8 cellular contexts compared by ENCODE assay signal in genomic region chr1:17010601-17011438, GRCh38. TPM values are rescaled to one million over a fixed set of nuclear protein-coding genes. Genes with fewer than 3 reads are reported as not detected.
DNase-seq lines count a peak whose midpoint lies in the region; ATAC-seq and TF ChIP-seq lines count a peak whose summit lies in the region.

No MANE protein-coding gene starts in this region.

- peak overlapping the region; percentile 80 for H3K27ac Mint-ChIP-seq in activated CD4-positive, alpha-beta T cell treated with anti-CD3 and anti-CD28 coated beads, Interleukin-2, amount 10 ng/mL, durations not matched to agents 7 days and 5 days
- no peak overlapping the region for H3K27ac Mint-ChIP-seq in nephron

- H3K4me3 ChIP-seq in HUES6 (ENCODE audit: low read depth, low read length), result peak overlapping the region; percentile 87
- peak overlapping the region; percentile 43 to 78 (median 67) for H3K4me3 ChIP-seq in fibroblast of lung (replicated peaks in 1 of 4; ENCODE audit: control extremely low read depth in 1 of 4, insufficient read depth in 1 of 4, low read depth in 3 of 4, low read length in 4 of 4)

- CTCF ChIA-PET in activated CD4-positive, alpha-beta T cell treated with anti-CD3 and anti-CD28 coated beads, Interleukin-2, amount 10 ng/mL, durations not matched to agents 7 days and 5 days (lab: Charles Lee), result interaction anchor here (1.4 kb wide), 1 partner anchor 50 kb away, joined by 5 read pairs; no protein-coding TSS in a partner anchor

- H3K27me3 ChIP-seq in HUES6 (ENCODE audit: control insufficient read depth, insufficient read depth, low read length) (no peaks in the 10 kb centered on the region), fibroblast of lung (ENCODE audit: control insufficient read depth, insufficient read depth, low read length) (no peaks in the 10 kb centered on the region)

- H3K4me3 Mint-ChIP-seq in activated CD4-positive, alpha-beta T cell treated with anti-CD3 and anti-CD28 coated beads, Interleukin-2, amount 10 ng/mL, durations not matched to agents 7 days and 5 days, result peak overlapping the region; percentile 83
- peak overlapping the region; percentile 79 to 87 (median 82) for H3K4me3 Mint-ChIP-seq in nephron

- peaks cover 54% of the 10 kb centered on the region for H3K4me1 ChIP-seq in HUES6 (ENCODE audit: control insufficient read depth, insufficient read depth, low read length)
- H3K4me1 ChIP-seq in fibroblast of lung (ENCODE audit: control insufficient read depth, extremely low read depth, insufficient read depth, low read length), result peaks cover 4% of the 10 kb centered on the region

- H2AFZ ChIP-seq in fibroblast of lung (ENCODE audit: low read length), result peak overlapping the region; percentile 41

- peak; percentile 47 for DNase-seq in DMS53 (lab: John Stamatoyannopoulos, UW)
- DNase-seq in DMS53 treated with DMSO at 0.1 percent for 48 hours (lab: John Stamatoyannopoulos, UW; ENCODE audit: unreplicated experiment), result no peak
- DNase-seq in activated CD4-positive, alpha-beta T cell treated with anti-CD3 and anti-CD28 coated beads, Interleukin-2, amount 10 ng/mL, durations not matched to agents 7 days and 5 days, result peak; percentile 18
- peak; percentile 21 to 33 for DNase-seq in fibroblast of lung (ENCODE audit: low read depth in 2 of 2)
- DNase-seq in COLO829 (ENCODE audit: low spot score), result no peak

- peaks cover 24% of the 10 kb centered on the region for H3K4me1 Mint-ChIP-seq in activated CD4-positive, alpha-beta T cell treated with anti-CD3 and anti-CD28 coated beads, Interleukin-2, amount 10 ng/mL, durations not matched to agents 7 days and 5 days
- peaks cover 5% of the 10 kb centered on the region for H3K4me1 Mint-ChIP-seq in nephron

- no peak overlapping the region for H3K27ac ChIP-seq in HUES6 (ENCODE audit: low read depth, low read length)
- H3K27ac ChIP-seq in fibroblast of lung (ENCODE audit: insufficient read depth, low read length), result no peak overlapping the region

- H3K36me3 Mint-ChIP-seq in activated CD4-positive, alpha-beta T cell treated with anti-CD3 and anti-CD28 coated beads, Interleukin-2, amount 10 ng/mL, durations not matched to agents 7 days and 5 days (ENCODE audit: low read depth), result no peaks in the 10 kb centered on the region
- H3K36me3 Mint-ChIP-seq in nephron (ENCODE audit: low read depth), result no peaks in the 10 kb centered on the region

- no peaks in the 10 kb centered on the region for H3K79me2 ChIP-seq in fibroblast of lung (ENCODE audit: control insufficient read depth, insufficient read depth, low read length)

- no peaks in the 10 kb centered on the region for H4K20me1 ChIP-seq in fibroblast of lung (ENCODE audit: control insufficient read depth, extremely low read depth, insufficient read depth, low read length)

- no peaks in the 10 kb centered on the region for H3K9me3 Mint-ChIP-seq in activated CD4-positive, alpha-beta T cell treated with anti-CD3 and anti-CD28 coated beads, Interleukin-2, amount 10 ng/mL, durations not matched to agents 7 days and 5 days
- H3K9me3 Mint-ChIP-seq in nephron, result no peaks in the 10 kb centered on the region

- H3K9me3 ChIP-seq in HUES6 (ENCODE audit: control insufficient read depth, insufficient read depth, low read depth, low read length) (no peaks in the 10 kb centered on the region), fibroblast of lung (ENCODE audit: control insufficient read depth, insufficient read depth, low read depth, low read length) (no peaks in the 10 kb centered on the region)

- peak overlapping the region; percentile 96 for H3K4me2 ChIP-seq in fibroblast of lung (ENCODE audit: extremely low read depth, insufficient read depth, low read length)

- no peak for ATAC-seq in HG03108 (IDR thresholded peaks at IDR 0.05; ENCODE audit: unreplicated experiment)

- POLR2A ChIA-PET in activated CD4-positive, alpha-beta T cell treated with anti-CD3 and anti-CD28 coated beads, Interleukin-2, amount 10 ng/mL, durations not matched to agents 7 days and 5 days (lab: Charles Lee), result interaction anchor here (0.6 kb wide), 1 partner anchor 59 kb away, joined by 3 read pairs; no protein-coding TSS in a partner anchor

- H3K36me3 ChIP-seq in HUES6 (ENCODE audit: control insufficient read depth, insufficient read depth, low read length), result no peaks in the 10 kb centered on the region
- no peaks in the 10 kb centered on the region for H3K36me3 ChIP-seq in fibroblast of lung (ENCODE audit: control insufficient read depth, insufficient read depth, low read length)

- H3K9ac ChIP-seq in HUES6 (ENCODE audit: low read length) (no peak overlapping the region), fibroblast of lung (ENCODE audit: insufficient read depth, low read length) (peak overlapping the region; percentile 53)

- TF ChIP-seq CTCF in fibroblast of lung (conservative IDR thresholded peaks at IDR 0.05 in 1 of 2, IDR thresholded peaks at IDR 0.05 in 1 of 2; ENCODE audit: low read depth in 1 of 2, low read length in 2 of 2) (no peak), nephron (IDR thresholded peaks at IDR 0.05; ENCODE audit: unreplicated experiment in 3 of 3) (no peak)

- peaks cover 3% of the 10 kb centered on the region for H3K27me3 Mint-ChIP-seq in activated CD4-positive, alpha-beta T cell treated with anti-CD3 and anti-CD28 coated beads, Interleukin-2, amount 10 ng/mL, durations not matched to agents 7 days and 5 days
- no peaks in the 10 kb centered on the region for H3K27me3 Mint-ChIP-seq in nephron (ENCODE audit: low read depth)

RNA-seq across cellular contexts. Expression of gene ATP13A2, which starts 0.9 kb away (rescaled TPM):
- total RNA-seq in activated CD4-positive, alpha-beta T cell treated with anti-CD3 and anti-CD28 coated beads, Interleukin-2, amount 10 ng/mL, durations not matched to agents 7 days and 5 days, result 10 to 100 TPM; 57.1 to 59.4 TPM
- total RNA-seq in fibroblast of lung, result 7.7 and 10.9 TPM in 2 replicates
- 6.5 and 9.2 TPM in 2 replicates for polyA plus RNA-seq in fibroblast of lung
- 16.5 and 20.6 TPM in 2 replicates for polyA plus RNA-seq in fibroblast of lung (2012)
- polyA minus RNA-seq in fibroblast of lung (ENCODE audit: low replicate concordance), result 46.7 and 86.9 TPM in 2 replicates

RNA-seq across cellular contexts. Expression of gene MFAP2, which starts 30.4 kb away (rescaled TPM):
- total RNA-seq in activated CD4-positive, alpha-beta T cell treated with anti-CD3 and anti-CD28 coated beads, Interleukin-2, amount 10 ng/mL, durations not matched to agents 7 days and 5 days, result not detected
- total RNA-seq in fibroblast of lung, result 10.0 and 16.2 TPM in 2 replicates
- 14.1 and 40.4 TPM in 2 replicates for polyA plus RNA-seq in fibroblast of lung
- polyA plus RNA-seq in fibroblast of lung (2012), result 18.9 and 62.7 TPM in 2 replicates
- polyA minus RNA-seq in fibroblast of lung (ENCODE audit: low replicate concordance), result 22.1 and 79.0 TPM in 2 replicates

RNA-seq across cellular contexts. Expression of gene SDHB, which starts 43.0 kb away (rescaled TPM):
- 10 to 100 TPM; 77.7 to 82.8 TPM for total RNA-seq in activated CD4-positive, alpha-beta T cell treated with anti-CD3 and anti-CD28 coated beads, Interleukin-2, amount 10 ng/mL, durations not matched to agents 7 days and 5 days
- 157 and 170 TPM in 2 replicates for total RNA-seq in fibroblast of lung
- 136 and 155 TPM in 2 replicates for polyA plus RNA-seq in fibroblast of lung
- 109 and 126 TPM in 2 replicates for polyA plus RNA-seq in fibroblast of lung (2012)
- polyA minus RNA-seq in fibroblast of lung (ENCODE audit: low replicate concordance), result 58.2 and 67.7 TPM in 2 replicates

Comparison
In these comparisons a context has a peak if more than half of its experiments do, and no peak if none do; other contexts are left out.
1. DNase-seq: peak in DMS53 (single experiment), activated CD4-positive, alpha-beta T cell treated with anti-CD3 and anti-CD28 coated beads, Interleukin-2, amount 10 ng/mL, durations not matched to agents 7 days and 5 days (single experiment) and fibroblast of lung (2 of 2); none in DMS53 treated with DMSO at 0.1 percent for 48 hours (single experiment) and COLO829 (single experiment).
2. RNA of gene MFAP2, which starts 30.4 kb away (total RNA-seq): 10.0 to 16.2 TPM in fibroblast of lung; not detected in activated CD4-positive, alpha-beta T cell treated with anti-CD3 and anti-CD28 coated beads, Interleukin-2, amount 10 ng/mL, durations not matched to agents 7 days and 5 days; every median in the first group is over 10 times any median in the second.